21 cellular contexts compared by ENCODE assay signal in the genomic region with DNA sequence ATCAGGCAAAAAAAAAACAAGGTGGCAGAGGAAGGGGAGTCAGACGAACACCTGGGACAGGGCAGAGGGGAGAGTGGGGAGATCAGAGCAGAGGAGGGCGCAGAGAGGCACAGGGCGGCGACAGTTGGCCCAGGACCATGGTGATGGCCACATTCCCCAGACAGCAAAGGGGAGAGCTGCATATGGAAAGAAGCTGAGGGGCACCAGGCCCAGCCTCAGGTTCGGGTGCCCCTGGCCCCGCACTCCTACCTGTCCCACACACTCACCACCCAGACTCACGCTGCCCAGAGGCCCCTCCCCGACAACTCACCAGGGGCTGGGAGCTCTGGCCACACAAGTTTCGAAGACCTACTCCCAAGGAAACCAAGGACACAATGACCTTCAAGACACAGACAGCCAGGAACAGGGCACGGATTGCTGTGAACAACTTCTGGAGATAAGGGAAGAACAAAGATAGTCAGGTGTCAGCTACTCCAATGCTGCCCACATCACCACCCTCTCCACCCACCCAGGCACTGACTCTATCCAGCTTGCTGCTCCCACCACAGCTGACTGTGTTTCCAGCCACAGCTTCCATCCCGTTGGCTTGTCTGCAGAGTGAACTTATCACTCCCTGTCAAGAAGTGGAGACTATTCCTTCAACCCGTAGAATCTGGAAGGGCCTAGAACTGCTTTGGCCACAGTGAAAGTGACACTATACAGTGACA. TPM values are rescaled to one million over a fixed set of nuclear protein-coding genes. Genes with fewer than 3 reads are reported as not detected.
"Had no signal": no experiment of that assay in that cellular context is flagged by ENCODE, and none has a peak within 500 bp of the region (broad histone marks: within the 10 kb centered on the region; RNA-seq: fewer than 3 reads in every experiment).

No MANE protein-coding gene starts in this region.

- H3K9me3 ChIP-seq: mucosa of descending colon, ovary, right lobe of liver, tibial artery, upper lobe of left lung, uterus had no signal

- H3K27ac ChIP-seq: hepatocyte, ovary, right lobe of liver, tibial artery, uterus had no signal

- H3K36me3 ChIP-seq: ovary, uterus had no signal

- H3K27ac Mint-ChIP-seq: naive thymus-derived CD8-positive, alpha-beta T cell; progenitor cell of endocrine pancreas; stimulated activated memory B cell treated with anti-CD40 and anti-IgM and Interleukin-4, amounts not matched to agents 10 μg/mL and 1 μg/mL and 100 μg/mL, for 72 hours; stimulated activated naive CD8-positive, alpha-beta T cell treated with anti-CD3 and anti-CD28 coated beads, Interleukin-15, Interleukin-2, amounts not matched to agents 100 ng/mL and 50 ng/mL, for 24 hours had no signal

- H3K4me3 ChIP-seq: hepatocyte, mucosa of descending colon, ovary, right lobe of liver, tibial artery, upper lobe of left lung, uterus had no signal

- DNase-seq: dermis blood vessel endothelial cell; erythroblast; foreskin melanocyte; head of caudate nucleus; kidney; left colon; mucosa of descending colon; naive thymus-derived CD8-positive, alpha-beta T cell; nucleus accumbens; ovary; right lobe of liver; stimulated activated CD4-positive, alpha-beta T cell treated with anti-CD3 and anti-CD28 coated beads, Interleukin-4, amount 100 ng/mL, for 24 hours; tibial artery; uterus had no signal

- H3K4me3 Mint-ChIP-seq: naive thymus-derived CD8-positive, alpha-beta T cell; stimulated activated memory B cell treated with anti-CD40 and anti-IgM and Interleukin-4, amounts not matched to agents 10 μg/mL and 1 μg/mL and 100 μg/mL, for 72 hours; stimulated activated naive CD8-positive, alpha-beta T cell treated with anti-CD3 and anti-CD28 coated beads, Interleukin-15, Interleukin-2, amounts not matched to agents 100 ng/mL and 50 ng/mL, for 24 hours had no signal

- H3K36me3 Mint-ChIP-seq: naive thymus-derived CD8-positive, alpha-beta T cell; stimulated activated memory B cell treated with anti-CD40 and anti-IgM and Interleukin-4, amounts not matched to agents 10 μg/mL and 1 μg/mL and 100 μg/mL, for 72 hours had no signal

- H3K27me3 ChIP-seq: hepatocyte, ovary, right lobe of liver, upper lobe of left lung, uterus had no signal

- H3K9me3 Mint-ChIP-seq: stimulated activated naive CD8-positive, alpha-beta T cell treated with anti-CD3 and anti-CD28 coated beads, Interleukin-15, Interleukin-2, amounts not matched to agents 100 ng/mL and 50 ng/mL, for 24 hours had no signal

- H3K4me1 ChIP-seq: uterus had no signal

RNA-seq across cellular contexts. Expression of a gene that starts 8.3 kb away (rescaled TPM):
- total RNA-seq: dermis blood vessel endothelial cell; endothelial cell of umbilical vein; naive thymus-derived CD8-positive, alpha-beta T cell had no signal

RNA-seq across cellular contexts. Expression of a gene that starts 8.7 kb away (rescaled TPM):
- total RNA-seq: dermis blood vessel endothelial cell, endothelial cell of umbilical vein had no signal
- polyA plus RNA-seq: endothelial cell of umbilical vein, neural cell had no signal

RNA-seq across cellular contexts. Expression of a gene that starts 54.7 kb away (rescaled TPM):
- total RNA-seq: progenitor cell of endocrine pancreas had no signal
- polyA plus RNA-seq: neural cell had no signal
